1 cellular context compared by ENCODE assay signal in the genomic region with DNA sequence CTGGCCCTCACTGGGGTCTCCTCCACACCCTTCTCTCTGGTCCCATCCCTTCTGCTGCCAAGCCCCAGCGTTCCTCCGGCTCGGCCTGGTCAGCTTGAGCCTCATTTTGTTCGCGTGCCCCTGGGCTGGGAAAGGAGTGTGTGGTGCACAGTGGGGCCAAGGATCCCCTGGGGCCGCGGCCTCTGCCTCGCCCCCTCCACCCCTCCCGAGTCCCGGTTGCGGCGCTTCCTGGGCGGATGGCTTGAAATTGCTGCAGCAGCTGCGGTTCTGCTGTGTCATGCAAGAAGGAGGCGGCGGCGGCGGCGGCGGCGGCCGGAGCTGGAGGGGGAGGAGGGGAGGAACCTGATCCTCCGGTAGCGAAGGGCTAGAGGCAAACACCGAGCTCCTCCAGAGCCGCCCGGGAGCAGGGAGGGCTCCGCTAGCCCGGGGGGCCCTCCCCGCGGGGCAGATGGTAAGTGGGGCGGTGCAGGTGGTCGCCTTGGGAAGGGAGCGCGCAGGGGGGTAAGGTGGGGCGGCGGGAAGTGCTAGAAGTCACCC.
TF ChIP-seq lines count a peak whose summit lies in the region.

No MANE protein-coding gene starts in this region.

TF ChIP-seq in GM12878, 131 proteins besides CTCF, POLR2A, EP300 and RAD21 (continued from another document and continues in another):
- TF ChIP-seq, protein P1, sequence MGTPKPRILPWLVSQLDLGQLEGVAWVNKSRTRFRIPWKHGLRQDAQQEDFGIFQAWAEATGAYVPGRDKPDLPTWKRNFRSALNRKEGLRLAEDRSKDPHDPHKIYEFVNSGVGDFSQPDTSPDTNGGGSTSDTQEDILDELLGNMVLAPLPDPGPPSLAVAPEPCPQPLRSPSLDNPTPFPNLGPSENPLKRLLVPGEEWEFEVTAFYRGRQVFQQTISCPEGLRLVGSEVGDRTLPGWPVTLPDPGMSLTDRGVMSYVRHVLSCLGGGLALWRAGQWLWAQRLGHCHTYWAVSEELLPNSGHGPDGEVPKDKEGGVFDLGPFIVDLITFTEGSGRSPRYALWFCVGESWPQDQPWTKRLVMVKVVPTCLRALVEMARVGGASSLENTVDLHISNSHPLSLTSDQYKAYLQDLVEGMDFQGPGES (IDR thresholded peaks at IDR 0.05) = no peak
- TF ChIP-seq YBX1 (IDR thresholded peaks at IDR 0.05) (no peak), CHD4 (IDR thresholded peaks at IDR 0.05) (no peak), TCF12 (IDR thresholded peaks at IDR 0.05; ENCODE audit: low read depth, low read length) (peak; percentile 88), EED (IDR thresholded peaks at IDR 0.05; ENCODE audit: low read depth) (peak; percentile 78), SIX5 (IDR thresholded peaks at IDR 0.05; ENCODE audit: low read depth, low read length, severe bottlenecking) (no peak), TARDBP (IDR thresholded peaks at IDR 0.05; ENCODE audit: borderline replicate concordance) (peak; percentile 76; the same call in 1 of the 2 replicates), STAT3 (IDR thresholded peaks at IDR 0.05; ENCODE audit: low read depth, low read length) (no peak), PML (IDR thresholded peaks at IDR 0.05; ENCODE audit: low read length) (no peak), CREM (IDR thresholded peaks at IDR 0.05; ENCODE audit: low read depth) (peak; percentile 65; the same call in 1 of the 2 replicates), SMC3 (IDR thresholded peaks at IDR 0.05; ENCODE audit: borderline replicate concordance, low read length) (peak; percentile 4; the same call in 1 of the 2 replicates), ZNF622 (IDR thresholded peaks at IDR 0.05) (no peak), BHLHE40 (IDR thresholded peaks at IDR 0.05; ENCODE audit: borderline replicate concordance in 1 of 2, low read depth in 2 of 2, low read length in 1 of 2) (peak; percentile 30 to 72; a peak in 2 of 4 replicates), SREBF2 (IDR thresholded peaks at IDR 0.05; ENCODE audit: low read length) (no peak), ZNF24 (IDR thresholded peaks at IDR 0.05) (no peak), MYB (IDR thresholded peaks at IDR 0.05; ENCODE audit: borderline replicate concordance, low read depth, low read length) (no peak), GABPA (IDR thresholded peaks at IDR 0.05; ENCODE audit: low read depth) (no peak), TAF1 (IDR thresholded peaks at IDR 0.05; ENCODE audit: borderline replicate concordance, low read depth, low read length) (peak; percentile 43; the same call in 1 of the 2 replicates), HDGF (IDR thresholded peaks at IDR 0.05) (0 out of 2 replicates have a peak, but pooled peaks have one; percentile 37), RCOR1 (conservative IDR thresholded peaks at IDR 0.05; ENCODE audit: low read depth, low read length) (no peak), SMAD5 (IDR thresholded peaks at IDR 0.05; ENCODE audit: low read depth) (no peak), MXI1 (IDR thresholded peaks at IDR 0.05; ENCODE audit: low read depth, low read length) (no peak; the same call in 1 of the 2 replicates), MTA3 (IDR thresholded peaks at IDR 0.05; ENCODE audit: borderline replicate concordance, low read length) (no peak), ZBED1 (IDR thresholded peaks at IDR 0.05; ENCODE audit: borderline replicate concordance) (no peak), SMAD1 (IDR thresholded peaks at IDR 0.05; ENCODE audit: low read depth, partially characterized antibody) (no peak), NFYA (IDR thresholded peaks at IDR 0.05; ENCODE audit: borderline replicate concordance, low read depth, low read length) (no peak), NFIC (IDR thresholded peaks at IDR 0.05; ENCODE audit: low read depth, low read length) (no peak), STAT1 (conservative IDR thresholded peaks at IDR 0.05) (no peak), RBBP5 (conservative IDR thresholded peaks at IDR 0.05) (no peak), KLF5 (IDR thresholded peaks at IDR 0.05; ENCODE audit: partially characterized antibody) (no peak), ZSCAN29 (IDR thresholded peaks at IDR 0.05) (no peak), BACH1 (IDR thresholded peaks at IDR 0.05; ENCODE audit: borderline replicate concordance) (peak; percentile 100), TBL1XR1 (IDR thresholded peaks at IDR 0.05; ENCODE audit: low read depth, low read length) (peak; percentile 76; the same call in 1 of the 2 replicates), MTA2 (IDR thresholded peaks at IDR 0.05; ENCODE audit: low read depth) (no peak), DPF2 (IDR thresholded peaks at IDR 0.05) (peak; percentile 59), YY1 (IDR thresholded peaks at IDR 0.05; ENCODE audit: low read depth, low read length) (no peak), RUNX3 (IDR thresholded peaks at IDR 0.05; ENCODE audit: low read length) (peak; percentile 36; the same call in 1 of the 2 replicates)
- TF ChIP-seq, protein P2, sequence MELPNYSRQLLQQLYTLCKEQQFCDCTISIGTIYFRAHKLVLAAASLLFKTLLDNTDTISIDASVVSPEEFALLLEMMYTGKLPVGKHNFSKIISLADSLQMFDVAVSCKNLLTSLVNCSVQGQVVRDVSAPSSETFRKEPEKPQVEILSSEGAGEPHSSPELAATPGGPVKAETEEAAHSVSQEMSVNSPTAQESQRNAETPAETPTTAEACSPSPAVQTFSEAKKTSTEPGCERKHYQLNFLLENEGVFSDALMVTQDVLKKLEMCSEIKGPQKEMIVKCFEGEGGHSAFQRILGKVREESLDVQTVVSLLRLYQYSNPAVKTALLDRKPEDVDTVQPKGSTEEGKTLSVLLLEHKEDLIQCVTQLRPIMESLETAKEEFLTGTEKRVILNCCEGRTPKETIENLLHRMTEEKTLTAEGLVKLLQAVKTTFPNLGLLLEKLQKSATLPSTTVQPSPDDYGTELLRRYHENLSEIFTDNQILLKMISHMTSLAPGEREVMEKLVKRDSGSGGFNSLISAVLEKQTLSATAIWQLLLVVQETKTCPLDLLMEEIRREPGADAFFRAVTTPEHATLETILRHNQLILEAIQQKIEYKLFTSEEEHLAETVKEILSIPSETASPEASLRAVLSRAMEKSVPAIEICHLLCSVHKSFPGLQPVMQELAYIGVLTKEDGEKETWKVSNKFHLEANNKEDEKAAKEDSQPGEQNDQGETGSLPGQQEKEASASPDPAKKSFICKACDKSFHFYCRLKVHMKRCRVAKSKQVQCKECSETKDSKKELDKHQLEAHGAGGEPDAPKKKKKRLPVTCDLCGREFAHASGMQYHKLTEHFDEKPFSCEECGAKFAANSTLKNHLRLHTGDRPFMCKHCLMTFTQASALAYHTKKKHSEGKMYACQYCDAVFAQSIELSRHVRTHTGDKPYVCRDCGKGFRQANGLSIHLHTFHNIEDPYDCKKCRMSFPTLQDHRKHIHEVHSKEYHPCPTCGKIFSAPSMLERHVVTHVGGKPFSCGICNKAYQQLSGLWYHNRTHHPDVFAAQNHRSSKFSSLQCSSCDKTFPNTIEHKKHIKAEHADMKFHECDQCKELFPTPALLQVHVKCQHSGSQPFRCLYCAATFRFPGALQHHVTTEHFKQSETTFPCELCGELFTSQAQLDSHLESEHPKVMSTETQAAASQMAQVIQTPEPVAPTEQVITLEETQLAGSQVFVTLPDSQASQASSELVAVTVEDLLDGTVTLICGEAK (IDR thresholded peaks at IDR 0.05; ENCODE audit: borderline replicate concordance) = no peak
- TF ChIP-seq, protein P3, sequence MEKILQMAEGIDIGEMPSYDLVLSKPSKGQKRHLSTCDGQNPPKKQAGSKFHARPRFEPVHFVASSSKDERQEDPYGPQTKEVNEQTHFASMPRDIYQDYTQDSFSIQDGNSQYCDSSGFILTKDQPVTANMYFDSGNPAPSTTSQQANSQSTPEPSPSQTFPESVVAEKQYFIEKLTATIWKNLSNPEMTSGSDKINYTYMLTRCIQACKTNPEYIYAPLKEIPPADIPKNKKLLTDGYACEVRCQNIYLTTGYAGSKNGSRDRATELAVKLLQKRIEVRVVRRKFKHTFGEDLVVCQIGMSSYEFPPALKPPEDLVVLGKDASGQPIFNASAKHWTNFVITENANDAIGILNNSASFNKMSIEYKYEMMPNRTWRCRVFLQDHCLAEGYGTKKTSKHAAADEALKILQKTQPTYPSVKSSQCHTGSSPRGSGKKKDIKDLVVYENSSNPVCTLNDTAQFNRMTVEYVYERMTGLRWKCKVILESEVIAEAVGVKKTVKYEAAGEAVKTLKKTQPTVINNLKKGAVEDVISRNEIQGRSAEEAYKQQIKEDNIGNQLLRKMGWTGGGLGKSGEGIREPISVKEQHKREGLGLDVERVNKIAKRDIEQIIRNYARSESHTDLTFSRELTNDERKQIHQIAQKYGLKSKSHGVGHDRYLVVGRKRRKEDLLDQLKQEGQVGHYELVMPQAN (conservative IDR thresholded peaks at IDR 0.05) = 0 out of 2 replicates have a peak, but pooled peaks have one; percentile 45
- TF ChIP-seq, protein P4, sequence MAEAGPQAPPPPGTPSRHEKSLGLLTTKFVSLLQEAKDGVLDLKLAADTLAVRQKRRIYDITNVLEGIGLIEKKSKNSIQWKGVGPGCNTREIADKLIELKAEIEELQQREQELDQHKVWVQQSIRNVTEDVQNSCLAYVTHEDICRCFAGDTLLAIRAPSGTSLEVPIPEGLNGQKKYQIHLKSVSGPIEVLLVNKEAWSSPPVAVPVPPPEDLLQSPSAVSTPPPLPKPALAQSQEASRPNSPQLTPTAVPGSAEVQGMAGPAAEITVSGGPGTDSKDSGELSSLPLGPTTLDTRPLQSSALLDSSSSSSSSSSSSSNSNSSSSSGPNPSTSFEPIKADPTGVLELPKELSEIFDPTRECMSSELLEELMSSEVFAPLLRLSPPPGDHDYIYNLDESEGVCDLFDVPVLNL (IDR thresholded peaks at IDR 0.05; ENCODE audit: low read depth, low read length) = no peak
- TF ChIP-seq, protein P5, sequence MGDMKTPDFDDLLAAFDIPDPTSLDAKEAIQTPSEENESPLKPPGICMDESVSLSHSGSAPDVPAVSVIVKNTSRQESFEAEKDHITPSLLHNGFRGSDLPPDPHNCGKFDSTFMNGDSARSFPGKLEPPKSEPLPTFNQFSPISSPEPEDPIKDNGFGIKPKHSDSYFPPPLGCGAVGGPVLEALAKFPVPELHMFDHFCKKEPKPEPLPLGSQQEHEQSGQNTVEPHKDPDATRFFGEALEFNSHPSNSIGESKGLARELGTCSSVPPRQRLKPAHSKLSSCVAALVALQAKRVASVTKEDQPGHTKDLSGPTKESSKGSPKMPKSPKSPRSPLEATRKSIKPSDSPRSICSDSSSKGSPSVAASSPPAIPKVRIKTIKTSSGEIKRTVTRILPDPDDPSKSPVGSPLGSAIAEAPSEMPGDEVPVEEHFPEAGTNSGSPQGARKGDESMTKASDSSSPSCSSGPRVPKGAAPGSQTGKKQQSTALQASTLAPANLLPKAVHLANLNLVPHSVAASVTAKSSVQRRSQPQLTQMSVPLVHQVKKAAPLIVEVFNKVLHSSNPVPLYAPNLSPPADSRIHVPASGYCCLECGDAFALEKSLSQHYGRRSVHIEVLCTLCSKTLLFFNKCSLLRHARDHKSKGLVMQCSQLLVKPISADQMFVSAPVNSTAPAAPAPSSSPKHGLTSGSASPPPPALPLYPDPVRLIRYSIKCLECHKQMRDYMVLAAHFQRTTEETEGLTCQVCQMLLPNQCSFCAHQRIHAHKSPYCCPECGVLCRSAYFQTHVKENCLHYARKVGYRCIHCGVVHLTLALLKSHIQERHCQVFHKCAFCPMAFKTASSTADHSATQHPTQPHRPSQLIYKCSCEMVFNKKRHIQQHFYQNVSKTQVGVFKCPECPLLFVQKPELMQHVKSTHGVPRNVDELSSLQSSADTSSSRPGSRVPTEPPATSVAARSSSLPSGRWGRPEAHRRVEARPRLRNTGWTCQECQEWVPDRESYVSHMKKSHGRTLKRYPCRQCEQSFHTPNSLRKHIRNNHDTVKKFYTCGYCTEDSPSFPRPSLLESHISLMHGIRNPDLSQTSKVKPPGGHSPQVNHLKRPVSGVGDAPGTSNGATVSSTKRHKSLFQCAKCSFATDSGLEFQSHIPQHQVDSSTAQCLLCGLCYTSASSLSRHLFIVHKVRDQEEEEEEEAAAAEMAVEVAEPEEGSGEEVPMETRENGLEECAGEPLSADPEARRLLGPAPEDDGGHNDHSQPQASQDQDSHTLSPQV (IDR thresholded peaks at IDR 0.05) = no peak
- TF ChIP-seq, protein P6, sequence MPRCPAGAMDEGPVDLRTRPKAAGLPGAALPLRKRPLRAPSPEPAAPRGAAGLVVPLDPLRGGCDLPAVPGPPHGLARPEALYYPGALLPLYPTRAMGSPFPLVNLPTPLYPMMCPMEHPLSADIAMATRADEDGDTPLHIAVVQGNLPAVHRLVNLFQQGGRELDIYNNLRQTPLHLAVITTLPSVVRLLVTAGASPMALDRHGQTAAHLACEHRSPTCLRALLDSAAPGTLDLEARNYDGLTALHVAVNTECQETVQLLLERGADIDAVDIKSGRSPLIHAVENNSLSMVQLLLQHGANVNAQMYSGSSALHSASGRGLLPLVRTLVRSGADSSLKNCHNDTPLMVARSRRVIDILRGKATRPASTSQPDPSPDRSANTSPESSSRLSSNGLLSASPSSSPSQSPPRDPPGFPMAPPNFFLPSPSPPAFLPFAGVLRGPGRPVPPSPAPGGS (IDR thresholded peaks at IDR 0.05; ENCODE audit: borderline replicate concordance, insufficient read depth, low read depth, low read length, poor library complexity, severe bottlenecking) = peak; percentile 36
- TF ChIP-seq, protein P7, sequence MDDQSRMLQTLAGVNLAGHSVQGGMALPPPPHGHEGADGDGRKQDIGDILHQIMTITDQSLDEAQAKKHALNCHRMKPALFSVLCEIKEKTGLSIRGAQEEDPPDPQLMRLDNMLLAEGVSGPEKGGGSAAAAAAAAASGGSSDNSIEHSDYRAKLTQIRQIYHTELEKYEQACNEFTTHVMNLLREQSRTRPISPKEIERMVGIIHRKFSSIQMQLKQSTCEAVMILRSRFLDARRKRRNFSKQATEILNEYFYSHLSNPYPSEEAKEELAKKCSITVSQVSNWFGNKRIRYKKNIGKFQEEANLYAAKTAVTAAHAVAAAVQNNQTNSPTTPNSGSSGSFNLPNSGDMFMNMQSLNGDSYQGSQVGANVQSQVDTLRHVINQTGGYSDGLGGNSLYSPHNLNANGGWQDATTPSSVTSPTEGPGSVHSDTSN (IDR thresholded peaks at IDR 0.05; ENCODE audit: insufficient replicate concordance, low read depth, low read length) = no peak
- TF ChIP-seq, protein P8, sequence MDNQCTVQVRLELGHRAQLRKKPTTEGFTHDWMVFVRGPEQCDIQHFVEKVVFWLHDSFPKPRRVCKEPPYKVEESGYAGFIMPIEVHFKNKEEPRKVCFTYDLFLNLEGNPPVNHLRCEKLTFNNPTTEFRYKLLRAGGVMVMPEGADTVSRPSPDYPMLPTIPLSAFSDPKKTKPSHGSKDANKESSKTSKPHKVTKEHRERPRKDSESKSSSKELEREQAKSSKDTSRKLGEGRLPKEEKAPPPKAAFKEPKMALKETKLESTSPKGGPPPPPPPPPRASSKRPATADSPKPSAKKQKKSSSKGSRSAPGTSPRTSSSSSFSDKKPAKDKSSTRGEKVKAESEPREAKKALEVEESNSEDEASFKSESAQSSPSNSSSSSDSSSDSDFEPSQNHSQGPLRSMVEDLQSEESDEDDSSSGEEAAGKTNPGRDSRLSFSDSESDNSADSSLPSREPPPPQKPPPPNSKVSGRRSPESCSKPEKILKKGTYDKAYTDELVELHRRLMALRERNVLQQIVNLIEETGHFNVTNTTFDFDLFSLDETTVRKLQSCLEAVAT (IDR thresholded peaks at IDR 0.05) = no peak; the same call in 1 of the 2 replicates
